In the genomic region with DNA sequence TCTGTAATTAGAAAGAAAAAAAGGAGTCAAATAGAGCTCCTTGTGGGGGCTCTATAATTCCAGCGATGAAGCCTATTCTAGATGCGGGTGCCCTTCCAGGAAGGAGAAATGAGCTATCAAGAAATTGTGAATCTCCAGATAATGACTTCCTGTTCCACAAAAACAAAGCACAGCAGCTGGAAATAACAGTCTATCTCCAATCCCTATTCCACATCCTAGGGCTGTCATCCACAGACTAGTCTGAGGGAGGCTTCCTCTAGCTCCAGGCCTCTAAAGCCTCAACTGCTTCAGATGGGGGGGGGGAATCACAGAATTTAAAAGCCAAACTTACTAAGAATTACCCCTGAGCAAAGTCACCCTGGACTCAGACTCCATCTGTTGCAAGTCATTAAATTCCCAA, we compare ENCODE assay signal across 27 cellular contexts.
"Had no signal": no experiment of that assay in that cellular context is flagged by ENCODE, and none has a peak within 500 bp of the region (broad histone marks: within the 10 kb centered on the region; RNA-seq: fewer than 3 reads in every experiment).

No MANE protein-coding gene starts in this region.

- H3K4me3 Mint-ChIP-seq: activated CD4-positive, alpha-beta memory T cell treated with anti-CD3 and anti-CD28 coated beads for 36 hours; activated CD4-positive, alpha-beta T cell treated with anti-CD3 and anti-CD28 coated beads, Interleukin-2, amount 10 ng/mL, durations not matched to agents 24 days and 14 days; activated naive CD4-positive, alpha-beta T cell treated with anti-CD3 and anti-CD28 coated beads, Interleukin-2, amount 10 ng/mL, durations not matched to agents 7 days and 5 days; activated naive CD8-positive, alpha-beta T cell treated with anti-CD3 and anti-CD28 coated beads, Interleukin-2, amount 10 ng/mL, durations not matched to agents 7 days and 5 days; effector memory CD8-positive, alpha-beta T cell; naive thymus-derived CD4-positive, alpha-beta T cell; stimulated activated naive B cell treated with anti-CD40 and anti-IgM and Interleukin-4, amounts not matched to agents 10 μg/mL and 1 μg/mL and 100 μg/mL, for 72 hours had no signal

- DNase-seq: activated CD4-positive, alpha-beta memory T cell treated with anti-CD3 and anti-CD28 coated beads for 36 hours; activated CD4-positive, alpha-beta T cell treated with anti-CD3 and anti-CD28 coated beads, Interleukin-2, amount 10 ng/mL, durations not matched to agents 24 days and 14 days; activated CD4-positive, CD25-positive, alpha-beta regulatory T cell treated with anti-CD3 and anti-CD28 coated beads, Interleukin-2, amount 50 U/mL, for 72 hours; activated CD8-positive, alpha-beta memory T cell treated with anti-CD3 and anti-CD28 coated beads, Interleukin-2, amount 50 U/mL, for 4 hours; activated gamma-delta T cell; activated naive CD4-positive, alpha-beta T cell treated with anti-CD3 and anti-CD28 coated beads, Interleukin-2, amount 10 ng/mL, durations not matched to agents 7 days and 5 days; activated naive CD8-positive, alpha-beta T cell treated with anti-CD3 and anti-CD28 coated beads, Interleukin-2, amount 10 ng/mL, durations not matched to agents 7 days and 5 days; activated T-cell treated with anti-CD3 and anti-CD28 coated beads, Interleukin-2, amount 50 U/mL, for 1 hour; brain microvascular endothelial cell; caudate nucleus; cortex of kidney; effector memory CD8-positive, alpha-beta T cell; heart left ventricle; lower lobe of right lung; naive thymus-derived CD4-positive, alpha-beta T cell; stimulated activated CD4-positive, alpha-beta T cell treated with anti-CD3 and anti-CD28 coated beads, Interleukin-15, amount 100 ng/mL, for 24 hours; stimulated activated CD4-positive, alpha-beta T cell treated with anti-CD3 and anti-CD28 coated beads, Interleukin-2, amount 100 ng/mL, for 24 hours; stimulated activated naive B cell treated with anti-CD40 and anti-IgM and Interleukin-4, amounts not matched to agents 10 μg/mL and 1 μg/mL and 100 μg/mL, for 72 hours; stomach; T-helper 1 cell; thyroid gland; upper lobe of right lung had no signal

- H3K27me3 ChIP-seq: ascending aorta, brain microvascular endothelial cell, heart left ventricle, pancreas, right atrium auricular region, stomach, thyroid gland, upper lobe of right lung had no signal

- H3K4me3 ChIP-seq: ascending aorta, heart left ventricle, lower lobe of right lung, pancreas, right atrium auricular region, stomach, thyroid gland, upper lobe of right lung had no signal

- H3K27me3 Mint-ChIP-seq: activated CD4-positive, alpha-beta memory T cell treated with anti-CD3 and anti-CD28 coated beads for 36 hours; activated CD4-positive, alpha-beta T cell treated with anti-CD3 and anti-CD28 coated beads, Interleukin-2, amount 10 ng/mL, durations not matched to agents 24 days and 14 days; activated naive CD8-positive, alpha-beta T cell treated with anti-CD3 and anti-CD28 coated beads, Interleukin-2, amount 10 ng/mL, durations not matched to agents 7 days and 5 days; stimulated activated naive B cell treated with anti-CD40 and anti-IgM and Interleukin-4, amounts not matched to agents 10 μg/mL and 1 μg/mL and 100 μg/mL, for 72 hours had no signal

- H3K27ac ChIP-seq: ascending aorta, brain microvascular endothelial cell, heart left ventricle, lower lobe of right lung, pancreas, right atrium auricular region, stomach, thyroid gland, upper lobe of right lung had no signal

- H3K9me3 ChIP-seq: ascending aorta, heart left ventricle, lower lobe of right lung, pancreas, right atrium auricular region, stomach, thyroid gland, upper lobe of right lung had no signal

- FAIRE-seq: endothelial cell of umbilical vein, pancreas, TTC549 had no signal

- H3K36me3 ChIP-seq: ascending aorta, brain microvascular endothelial cell, heart left ventricle, lower lobe of right lung, pancreas, right atrium auricular region, stomach, thyroid gland, upper lobe of right lung had no signal

- ATAC-seq: effector memory CD8-positive, alpha-beta T cell; lower lobe of right lung; naive thymus-derived CD4-positive, alpha-beta T cell; pancreas; stimulated activated naive B cell treated with anti-CD40 and anti-IgM and Interleukin-4, amounts not matched to agents 10 μg/mL and 1 μg/mL and 100 μg/mL, for 72 hours; upper lobe of right lung had no signal

- H3K4me1 ChIP-seq: ascending aorta, right atrium auricular region had no signal

- H3K36me3 Mint-ChIP-seq: activated CD4-positive, alpha-beta memory T cell treated with anti-CD3 and anti-CD28 coated beads for 36 hours; activated naive CD4-positive, alpha-beta T cell treated with anti-CD3 and anti-CD28 coated beads, Interleukin-2, amount 10 ng/mL, durations not matched to agents 7 days and 5 days; activated naive CD8-positive, alpha-beta T cell treated with anti-CD3 and anti-CD28 coated beads, Interleukin-2, amount 10 ng/mL, durations not matched to agents 7 days and 5 days; stimulated activated naive B cell treated with anti-CD40 and anti-IgM and Interleukin-4, amounts not matched to agents 10 μg/mL and 1 μg/mL and 100 μg/mL, for 72 hours had no signal

- H3K27ac Mint-ChIP-seq: activated CD4-positive, alpha-beta memory T cell treated with anti-CD3 and anti-CD28 coated beads for 36 hours; activated CD4-positive, alpha-beta T cell treated with anti-CD3 and anti-CD28 coated beads, Interleukin-2, amount 10 ng/mL, durations not matched to agents 24 days and 14 days; activated naive CD4-positive, alpha-beta T cell treated with anti-CD3 and anti-CD28 coated beads, Interleukin-2, amount 10 ng/mL, durations not matched to agents 7 days and 5 days; activated naive CD8-positive, alpha-beta T cell treated with anti-CD3 and anti-CD28 coated beads, Interleukin-2, amount 10 ng/mL, durations not matched to agents 7 days and 5 days; effector memory CD8-positive, alpha-beta T cell; naive thymus-derived CD4-positive, alpha-beta T cell; stimulated activated naive B cell treated with anti-CD40 and anti-IgM and Interleukin-4, amounts not matched to agents 10 μg/mL and 1 μg/mL and 100 μg/mL, for 72 hours had no signal

- H3K9me3 Mint-ChIP-seq: activated CD4-positive, alpha-beta memory T cell treated with anti-CD3 and anti-CD28 coated beads for 36 hours; activated CD4-positive, alpha-beta T cell treated with anti-CD3 and anti-CD28 coated beads, Interleukin-2, amount 10 ng/mL, durations not matched to agents 24 days and 14 days; activated naive CD4-positive, alpha-beta T cell treated with anti-CD3 and anti-CD28 coated beads, Interleukin-2, amount 10 ng/mL, durations not matched to agents 7 days and 5 days; activated naive CD8-positive, alpha-beta T cell treated with anti-CD3 and anti-CD28 coated beads, Interleukin-2, amount 10 ng/mL, durations not matched to agents 7 days and 5 days; stimulated activated naive B cell treated with anti-CD40 and anti-IgM and Interleukin-4, amounts not matched to agents 10 μg/mL and 1 μg/mL and 100 μg/mL, for 72 hours had no signal
